Comparison of ENCODE assay signal across 11 cellular contexts in genomic region chr6:156396791-156397418, GRCh38.
DNase-seq lines count a peak whose midpoint lies in the region; ATAC-seq and TF ChIP-seq lines count a peak whose summit lies in the region.
"Had no signal": no experiment of that assay in that cellular context is flagged by ENCODE, and none has a peak within 500 bp of the region (broad histone marks: within the 10 kb centered on the region; RNA-seq: fewer than 3 reads in every experiment).

No MANE protein-coding gene starts in this region.

- peaks cover 39% of the 10 kb centered on the region for H3K27me3 Mint-ChIP-seq in central memory CD8-positive, alpha-beta T cell
- peaks cover 48% of the 10 kb centered on the region for H3K27me3 Mint-ChIP-seq in progenitor cell of endocrine pancreas

- peaks cover 23% of the 10 kb centered on the region for H3K4me1 Mint-ChIP-seq in central memory CD8-positive, alpha-beta T cell
- peaks cover 7% of the 10 kb centered on the region for H3K4me1 Mint-ChIP-seq in progenitor cell of endocrine pancreas (ENCODE audit: low read depth)

- peak overlapping the region; percentile 62 for H3K4me3 Mint-ChIP-seq in central memory CD8-positive, alpha-beta T cell
- H3K4me3 Mint-ChIP-seq in progenitor cell of endocrine pancreas (ENCODE audit: low read depth), result peak overlapping the region; percentile 49
- H3K4me3 Mint-ChIP-seq: activated CD8-positive, alpha-beta memory T cell treated with anti-CD3 and anti-CD28 coated beads, Interleukin-2, amount 10 ng/mL, durations not matched to agents 7 days and 5 days had no signal

- ATAC-seq in central memory CD8-positive, alpha-beta T cell (replicated peaks; ENCODE audit: extremely low read depth, poor library complexity, severe bottlenecking), result peak; percentile 10
- ATAC-seq in left colon, result no peak
- ATAC-seq: activated CD8-positive, alpha-beta memory T cell treated with anti-CD3 and anti-CD28 coated beads, Interleukin-2, amount 10 ng/mL, durations not matched to agents 7 days and 5 days had no signal

- H3K36me3 Mint-ChIP-seq in central memory CD8-positive, alpha-beta T cell (ENCODE audit: insufficient read depth), result peaks cover 2% of the 10 kb centered on the region
- H3K36me3 Mint-ChIP-seq in progenitor cell of endocrine pancreas (ENCODE audit: insufficient read depth), result no peaks in the 10 kb centered on the region
- H3K36me3 Mint-ChIP-seq: activated CD8-positive, alpha-beta memory T cell treated with anti-CD3 and anti-CD28 coated beads, Interleukin-2, amount 10 ng/mL, durations not matched to agents 7 days and 5 days had no signal

- peak overlapping the region; percentile 40 for H3K4me3 ChIP-seq in GM12864 (ENCODE audit: low read depth, low read length)

- H3K27ac Mint-ChIP-seq in central memory CD8-positive, alpha-beta T cell (ENCODE audit: low read depth), result peak overlapping the region; percentile 66
- peak overlapping the region; percentile 42 for H3K27ac Mint-ChIP-seq in progenitor cell of endocrine pancreas
- H3K27ac Mint-ChIP-seq: activated CD8-positive, alpha-beta memory T cell treated with anti-CD3 and anti-CD28 coated beads, Interleukin-2, amount 10 ng/mL, durations not matched to agents 7 days and 5 days had no signal

- DNase-seq in GM12864 (ENCODE audit: low read depth) (no peak), T-helper 2 cell (peak in 3 of 5 experiments; percentile 13 to 45 (median 25)), progenitor cell of endocrine pancreas (ENCODE audit: low spot score, unreplicated experiment) (no peak), NCI-H2196 (lab: John Stamatoyannopoulos, UW; ENCODE audit: unreplicated experiment) (no peak), left colon (no peak), DMS153 treated with DMSO at 0.1 percent for 48 hours (lab: John Stamatoyannopoulos, UW; ENCODE audit: unreplicated experiment) (no peak)
- no peak for DNase-seq in central memory CD8-positive, alpha-beta T cell (ENCODE audit: low spot score in 2 of 2)
- no peak for DNase-seq in activated CD4-positive, CD25-positive, alpha-beta regulatory T cell treated with anti-CD3 and anti-CD28 coated beads, Interleukin-2, amount 50 U/mL, for 72 hours
- DNase-seq: activated CD8-positive, alpha-beta memory T cell treated with anti-CD3 and anti-CD28 coated beads, Interleukin-2, amount 10 ng/mL, durations not matched to agents 7 days and 5 days; NCI-H1694; Right ventricle myocardium superior had no signal

- intact Hi-C loops in left colon (cut with DNase I, micrococcal nuclease), result no loop called here

- no peak for TF ChIP-seq CTCF in GM12864 (IDR thresholded peaks at IDR 0.05; ENCODE audit: low read depth, low read length, missing control alignments)
- no peak for TF ChIP-seq CTCF in progenitor cell of endocrine pancreas (IDR thresholded peaks at IDR 0.05; ENCODE audit: unreplicated experiment)

- H3K9me3 Mint-ChIP-seq in central memory CD8-positive, alpha-beta T cell, result no peaks in the 10 kb centered on the region
- no peaks in the 10 kb centered on the region for H3K9me3 Mint-ChIP-seq in progenitor cell of endocrine pancreas (ENCODE audit: low read depth)

Comparison
In these comparisons a context has a peak if more than half of its experiments do, and no peak if none do; other contexts are left out.
1. DNase-seq: peak in T-helper 2 cell (3 of 5); none in GM12864 (single experiment), central memory CD8-positive, alpha-beta T cell (0 of 2), progenitor cell of endocrine pancreas (single experiment), NCI-H2196 (single experiment), left colon (0 of 2), DMS153 treated with DMSO at 0.1 percent for 48 hours (single experiment) and activated CD4-positive, CD25-positive, alpha-beta regulatory T cell treated with anti-CD3 and anti-CD28 coated beads, Interleukin-2, amount 50 U/mL, for 72 hours (single experiment).